Comparison of ENCODE assay signal across 1 cellular context in the genomic region with DNA sequence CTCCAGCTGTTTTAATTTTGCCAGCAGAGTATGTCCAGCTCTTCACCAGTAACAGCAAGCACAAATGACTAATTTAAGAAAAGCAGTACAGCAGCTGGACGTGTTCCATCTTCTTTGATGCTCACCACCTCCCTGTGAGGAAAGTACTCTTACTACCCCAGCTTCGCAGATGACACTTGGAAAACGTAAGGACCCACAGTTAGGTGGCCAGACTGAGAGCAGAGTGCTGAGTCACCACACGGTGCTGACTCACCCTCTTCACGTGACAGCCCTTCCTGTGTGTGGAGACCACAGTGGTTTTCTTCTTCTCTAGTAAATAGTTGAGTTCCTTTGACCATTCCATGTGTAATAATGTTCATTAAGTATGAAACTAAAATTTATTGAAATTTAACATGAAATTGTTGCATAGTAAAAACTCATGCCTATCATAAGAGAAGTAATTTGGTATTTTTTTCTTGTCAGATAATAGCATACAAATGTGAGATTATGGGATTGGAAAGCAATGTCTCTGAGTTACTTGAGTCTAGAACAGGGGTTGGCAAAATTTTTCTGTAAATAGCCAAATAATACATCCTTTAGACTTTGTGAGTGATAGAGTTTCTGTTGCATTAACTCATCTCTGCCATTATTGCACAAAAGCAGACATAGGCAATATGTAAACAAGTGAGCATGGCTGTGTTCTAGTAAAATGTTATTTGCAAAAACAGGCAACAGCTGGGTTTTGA.
TF ChIP-seq lines count a peak whose summit lies in the region.

No MANE protein-coding gene starts in this region.

TF ChIP-seq in HepG2, 621 proteins besides CTCF, POLR2A, EP300 and RAD21 (continued from another document):
- TF ChIP-seq NCOA2 (CRISPR knock-in tag; IDR thresholded peaks at IDR 0.05), result peak; percentile 64
- peak; percentile 38; the same call in 1 of the 2 replicates for TF ChIP-seq ZNF205 (CRISPR knock-in tag; IDR thresholded peaks at IDR 0.05)
- TF ChIP-seq, protein P1, sequence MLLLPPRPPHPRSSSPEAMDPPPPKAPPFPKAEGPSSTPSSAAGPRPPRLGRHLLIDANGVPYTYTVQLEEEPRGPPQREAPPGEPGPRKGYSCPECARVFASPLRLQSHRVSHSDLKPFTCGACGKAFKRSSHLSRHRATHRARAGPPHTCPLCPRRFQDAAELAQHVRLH (CRISPR knock-in tag; IDR thresholded peaks at IDR 0.05; ENCODE audit: borderline replicate concordance, low read depth), result 0 out of 2 replicates have a peak, but pooled peaks have one; percentile 25
- TF ChIP-seq NFKBIZ (CRISPR knock-in tag; IDR thresholded peaks at IDR 0.05), result peak; percentile 73; the same call in 1 of the 2 replicates
- no peak for TF ChIP-seq CHD2 (IDR thresholded peaks at IDR 0.05; ENCODE audit: low read depth, low read length)
